In the genomic region with DNA sequence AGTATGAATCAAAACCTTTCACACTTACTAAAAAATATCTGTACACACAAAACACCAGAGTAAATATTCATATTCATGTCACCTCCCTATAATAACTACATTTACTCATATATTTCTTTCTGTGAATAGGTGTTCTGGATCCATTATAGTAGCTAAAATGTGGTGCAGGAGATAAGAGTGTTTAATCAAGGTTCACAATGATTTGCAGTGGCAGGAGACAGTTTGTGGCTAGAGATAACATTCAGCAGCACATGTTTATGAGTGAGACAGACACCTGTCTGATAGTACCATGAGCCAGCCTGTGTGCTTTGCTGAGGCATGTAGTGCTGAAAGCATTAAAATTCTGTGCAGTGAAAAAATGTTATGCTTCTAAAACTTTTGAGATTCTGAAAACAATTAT, we compare ENCODE assay signal across 15 cellular contexts.
A peak's percentile ranks its signal among the peaks of the same experiment; 100 is the strongest.
DNase-seq lines count a peak whose midpoint lies in the region; ATAC-seq, FAIRE-seq and TF ChIP-seq lines count a peak whose summit lies in the region.
"Had no signal": no experiment of that assay in that cellular context is flagged by ENCODE, and none has a peak within 500 bp of the region (broad histone marks: within the 10 kb centered on the region; RNA-seq: fewer than 3 reads in every experiment).

No MANE protein-coding gene starts in this region.

- H3K9me1 ChIP-seq in K562 (ENCODE audit: control insufficient read depth, insufficient read depth, low read length): no peaks in the 10 kb centered on the region

- FAIRE-seq in K562 (lab: Jason Lieb, UNC) (peak; percentile 76), HepG2 (lab: Jason Lieb, UNC) (no peak)

- DNase-seq in DND-41: no peak
- DNase-seq in K562 (ENCODE audit: extremely low read depth in 1 of 4, low spot score in 3 of 4): peak; percentile 52 to 82 (median 62)
- peak; percentile 44 for DNase-seq in HepG2 (ENCODE audit: low spot score)
- DNase-seq in Ammon's horn (ENCODE audit: low spot score): no peak
- no peak for DNase-seq in SKM-1 (lab: John Stamatoyannopoulos, UW; ENCODE audit: unreplicated experiment)
- no peak for DNase-seq in DMS79 (lab: John Stamatoyannopoulos, UW)
- DNase-seq in Caco-2: no peak
- DNase-seq: GOT3; Kasumi-1; NCI-H1417 treated with DMSO at 0.1 percent for 48 hours; NCI-H2029 treated with DMSO at 0.1 percent for 48 hours; NCI-H69; NK-92 treated with Interleukin-12 subunit alpha and Interleukin-12 subunit beta, amount 100 ng/mL, for 24 hours had no signal

- intact Hi-C loops in K562 (cut with micrococcal nuclease): no loop called here
- intact Hi-C loops in HepG2 (cut with micrococcal nuclease; ENCODE audit: unreplicated experiment): no loop called here
- intact Hi-C loops in Caco-2 (cut with micrococcal nuclease; ENCODE audit: unreplicated experiment): no loop called here

- no peak for TF ChIP-seq POLR2A in K562 (conservative IDR thresholded peaks at IDR 0.05)
- no peak for TF ChIP-seq POLR2A in HepG2 (IDR thresholded peaks at IDR 0.05; ENCODE audit: insufficient read depth in 1 of 2, low read depth in 2 of 2, low read length in 2 of 2)

- TF ChIP-seq EP300 in K562 (IDR thresholded peaks at IDR 0.05; ENCODE audit: low read length) (peak; percentile 98), HepG2 (IDR thresholded peaks at IDR 0.05; ENCODE audit: low read depth in 2 of 2, low read length in 2 of 2) (no peak), HepG2 (CRISPR knock-in tag; IDR thresholded peaks at IDR 0.05; ENCODE audit: borderline replicate concordance) (no peak)

- H3K4me3 Mint-ChIP-seq in Caco-2 (ENCODE audit: unreplicated experiment): no peak overlapping the region

- no peak overlapping the region for H3K27ac Mint-ChIP-seq in Caco-2 (ENCODE audit: unreplicated experiment)

- H3K36me3 ChIP-seq in DND-41 (ENCODE audit: insufficient read depth, low read length) (no peaks in the 10 kb centered on the region), KOPT-K1 (ENCODE audit: insufficient read depth, low read length) (no peaks in the 10 kb centered on the region), K562 (ENCODE audit: control insufficient read depth, insufficient read depth, low read length) (no peaks in the 10 kb centered on the region), HepG2 (replicated peaks in 1 of 2; ENCODE audit: control insufficient read depth in 1 of 2, insufficient read depth in 2 of 2, low read length in 2 of 2) (no peaks in the 10 kb centered on the region), Caco-2 (ENCODE audit: control insufficient read depth, insufficient read depth, low read length) (no peaks in the 10 kb centered on the region)
- H3K36me3 ChIP-seq: SJSA1 had no signal

- ATAC-seq in DND-41 (ENCODE audit: insufficient read depth, low read depth): peak; percentile 73
- ATAC-seq in K562: peak; percentile 99
- ATAC-seq in HepG2: no peak; the same call in 2 of the 3 replicates

- H3K27me3 ChIP-seq in DND-41 (ENCODE audit: insufficient read depth, low read length, poor library complexity) (no peaks in the 10 kb centered on the region), K562 (ENCODE audit: control insufficient read depth in 2 of 2, insufficient read depth in 2 of 2, low read length in 2 of 2) (no peaks in the 10 kb centered on the region), HepG2 (ENCODE audit: control insufficient read depth in 1 of 2, insufficient read depth in 2 of 2, low read length in 2 of 2) (no peaks in the 10 kb centered on the region), Caco-2 (replicated peaks; ENCODE audit: control insufficient read depth, insufficient read depth, low read length) (no peaks in the 10 kb centered on the region)
- H3K27me3 ChIP-seq: SJSA1 had no signal

- no peaks in the 10 kb centered on the region for H3K9me3 ChIP-seq in DND-41 (ENCODE audit: insufficient read depth, low read length, severe bottlenecking)
- H3K9me3 ChIP-seq in KOPT-K1 (ENCODE audit: insufficient read depth, low read length, poor library complexity, severe bottlenecking): peaks cover 9% of the 10 kb centered on the region
- H3K9me3 ChIP-seq in K562 (replicated peaks; ENCODE audit: control insufficient read depth, insufficient read depth, low read depth, low read length): no peaks in the 10 kb centered on the region
- H3K9me3 ChIP-seq in HepG2 (ENCODE audit: low read length): no peaks in the 10 kb centered on the region
- H3K9me3 ChIP-seq in Caco-2: no peaks in the 10 kb centered on the region
- H3K9me3 ChIP-seq: SJSA1 had no signal

- POLR2A ChIA-PET in K562 (lab: Yijun Ruan, JAX) (no interaction called here), HepG2 (lab: Yijun Ruan, JAX) (no interaction called here), Caco-2 (lab: Charles Lee) (no interaction called here)

- no peak overlapping the region for H3K4me3 ChIP-seq in DND-41 (ENCODE audit: low read depth in 1 of 2, low read length in 2 of 2)
- H3K4me3 ChIP-seq in K562: no peak overlapping the region
- H3K4me3 ChIP-seq in HepG2 (replicated peaks in 1 of 3; ENCODE audit: insufficient read depth in 1 of 3, low read depth in 2 of 3, low read length in 3 of 3): no peak overlapping the region
- H3K4me3 ChIP-seq in Caco-2 (ENCODE audit: low read depth, low read length): no peak overlapping the region
- H3K4me3 ChIP-seq: SJSA1 had no signal

- no peak overlapping the region for H3K9ac ChIP-seq in DND-41 (ENCODE audit: low read depth, low read length)
- no peak overlapping the region for H3K9ac ChIP-seq in K562 (ENCODE audit: insufficient read depth in 1 of 2, low read depth in 2 of 2, low read length in 2 of 2)
- H3K9ac ChIP-seq in HepG2 (ENCODE audit: insufficient read depth, low read depth, low read length): no peak overlapping the region

- H3K79me2 ChIP-seq in DND-41 (ENCODE audit: insufficient read depth, low read length): no peaks in the 10 kb centered on the region
- no peaks in the 10 kb centered on the region for H3K79me2 ChIP-seq in K562 (ENCODE audit: control insufficient read depth, insufficient read depth, low read length)
- no peaks in the 10 kb centered on the region for H3K79me2 ChIP-seq in HepG2 (ENCODE audit: insufficient read depth, low read length)

- H3K9me3 Mint-ChIP-seq in Caco-2 (ENCODE audit: unreplicated experiment): peaks cover 4% of the 10 kb centered on the region

- BruUV-seq in K562 (replicated peaks; lab: Mats Ljungman, UMichigan): no TSS peak
- no TSS peak for BruUV-seq in HepG2 (replicated peaks; lab: Mats Ljungman, UMichigan)
- no TSS peak for BruUV-seq in Caco-2 (replicated peaks; lab: Mats Ljungman, UMichigan)

- no peaks in the 10 kb centered on the region for H3K36me3 Mint-ChIP-seq in Caco-2 (ENCODE audit: insufficient read depth, unreplicated experiment)

- CTCF ChIA-PET in K562 (lab: Yijun Ruan, JAX; ENCODE audit: low intra/inter-chr PET ratio) (no interaction called here), HepG2 (lab: Yijun Ruan, JAX; ENCODE audit: low intra/inter-chr PET ratio, low total read pairs) (no interaction called here), Caco-2 (lab: Charles Lee) (no interaction called here)

- in situ Hi-C loops in K562 (cut with MboI) (no loop called here), HepG2 (cut with HindIII; ENCODE audit: extremely low pct_ligation_motif_present, low pct_unique_long_range_greater_than_20kb) (no loop called here)

- H3K4me1 ChIP-seq in DND-41 (ENCODE audit: insufficient read depth, low read length): peaks cover 6% of the 10 kb centered on the region; the same call in 1 of the 2 replicates
- no peaks in the 10 kb centered on the region for H3K4me1 ChIP-seq in K562 (replicated peaks in 1 of 2; ENCODE audit: control insufficient read depth in 2 of 2, insufficient read depth in 2 of 2, low read length in 2 of 2)
- peaks cover 11% of the 10 kb centered on the region for H3K4me1 ChIP-seq in HepG2 (ENCODE audit: insufficient read depth, low read length)
- no peaks in the 10 kb centered on the region for H3K4me1 ChIP-seq in Caco-2
- H3K4me1 ChIP-seq: SJSA1 had no signal

- TF ChIP-seq CTCF in DND-41 (IDR thresholded peaks at IDR 0.05; ENCODE audit: borderline replicate concordance, extremely low read depth, low read length, poor library complexity, severe bottlenecking) (no peak), K562 (IDR thresholded peaks at IDR 0.05 in 2 of 3, conservative IDR thresholded peaks at IDR 0.05 in 1 of 3; ENCODE audit: insufficient read depth in 2 of 3, low read depth in 1 of 3, low read length in 3 of 3) (no peak), HepG2 (CRISPR knock-in tag; IDR thresholded peaks at IDR 0.05) (no peak), Caco-2 (IDR thresholded peaks at IDR 0.05; ENCODE audit: insufficient read depth in 1 of 2, low read depth in 1 of 2, low read length in 1 of 2, severe bottlenecking in 1 of 2, unreplicated experiment in 1 of 2) (no peak)

- H3K27me3 Mint-ChIP-seq in Caco-2 (ENCODE audit: insufficient read depth, unreplicated experiment): peaks cover 3% of the 10 kb centered on the region

- H3K27ac ChIP-seq in DND-41 (ENCODE audit: low read length): no peak overlapping the region
- peak overlapping the region; percentile 44 for H3K27ac ChIP-seq in KOPT-K1 (ENCODE audit: low read depth, low read length, poor library complexity, severe bottlenecking)
- no peak overlapping the region for H3K27ac ChIP-seq in K562 (ENCODE audit: extremely low read depth, low read depth, low read length)
- no peak overlapping the region for H3K27ac ChIP-seq in HepG2 (ENCODE audit: extremely low read length, insufficient read depth, low read length)
- H3K27ac ChIP-seq: SJSA1 had no signal

- H4K20me1 ChIP-seq in DND-41 (ENCODE audit: insufficient read depth, low read length): no peaks in the 10 kb centered on the region
- H4K20me1 ChIP-seq in K562 (replicated peaks; ENCODE audit: control insufficient read depth, insufficient read depth, low read length): no peaks in the 10 kb centered on the region
- no peaks in the 10 kb centered on the region for H4K20me1 ChIP-seq in HepG2 (ENCODE audit: insufficient read depth, low read length)

- H3K4me2 ChIP-seq in DND-41 (ENCODE audit: insufficient read depth, low read length) (no peak overlapping the region), K562 (ENCODE audit: insufficient read depth, low read length) (no peak overlapping the region), HepG2 (ENCODE audit: low read depth, low read length) (no peak overlapping the region)

- TF ChIP-seq RAD21 in K562 (CRISPR knock-in tag; conservative IDR thresholded peaks at IDR 0.05 in 1 of 2, IDR thresholded peaks at IDR 0.05 in 1 of 2) (no peak), HepG2 (CRISPR knock-in tag; IDR thresholded peaks at IDR 0.05) (no peak)

- H2AFZ ChIP-seq in DND-41 (ENCODE audit: low read depth, low read length) (no peak overlapping the region), K562 (ENCODE audit: low read depth, low read length) (no peak overlapping the region), HepG2 (ENCODE audit: low read length) (no peak overlapping the region)

- H3K4me1 Mint-ChIP-seq in Caco-2 (ENCODE audit: low read depth, unreplicated experiment): no peaks in the 10 kb centered on the region

Comparison
In these comparisons a context has a peak if more than half of its experiments do, and no peak if none do; other contexts are left out.
1. DNase-seq: peak in K562 (4 of 4) and HepG2 (single experiment); none in DND-41 (single experiment), Ammon's horn (single experiment), SKM-1 (single experiment), DMS79 (single experiment) and Caco-2 (0 of 2).